In the genomic region with DNA sequence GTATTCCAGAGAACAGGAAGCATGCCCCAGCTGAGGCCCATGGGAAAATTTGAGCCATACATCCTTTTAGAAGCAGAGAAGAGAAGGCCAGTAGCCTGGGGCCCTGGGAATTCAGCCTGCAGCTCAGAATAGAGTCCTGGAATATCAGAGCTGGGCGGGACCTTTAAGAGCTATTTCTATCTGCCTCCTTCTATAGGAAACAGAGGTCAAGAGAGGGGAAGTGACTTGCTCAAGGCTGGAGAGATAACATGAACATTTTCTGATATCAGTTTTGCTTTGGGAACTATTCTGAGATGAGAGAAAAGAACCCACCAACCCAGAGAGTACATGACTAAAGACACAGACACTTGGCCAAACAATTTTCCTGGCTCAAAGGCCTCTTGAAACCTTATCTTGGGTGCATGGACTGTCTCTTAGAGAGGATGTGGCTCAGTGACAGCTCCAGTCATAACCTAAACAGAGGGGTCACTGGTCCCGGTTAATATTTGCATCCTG, we compare ENCODE assay signal across 17 cellular contexts. TPM values are rescaled to one million over a fixed set of nuclear protein-coding genes. Genes with fewer than 3 reads are reported as not detected.
DNase-seq lines count a peak whose midpoint lies in the region; ATAC-seq, FAIRE-seq and TF ChIP-seq lines count a peak whose summit lies in the region.
"Had no signal": no experiment of that assay in that cellular context is flagged by ENCODE, and none has a peak within 500 bp of the region (broad histone marks: within the 10 kb centered on the region; RNA-seq: fewer than 3 reads in every experiment).

No MANE protein-coding gene starts in this region.

- in situ Hi-C loops in GM23248 (cut with MboI) (no loop called here), K562 (cut with MboI) (no loop called here)

- POLR2A ChIA-PET in K562 (lab: Yijun Ruan, JAX), result interaction anchor here (1.1 to 2.0 kb wide), 2 partner anchors 9 to 15 kb away, joined by 3 to 8 read pairs; no protein-coding TSS in a partner anchor
- POLR2A ChIA-PET in T-cell (lab: Charles Lee), result no interaction called here
- POLR2A ChIA-PET in MCF 10A (lab: Yijun Ruan, JAX), result interaction anchor here (2.2 kb wide), 1 partner anchor 9 kb away, joined by 6 read pairs; no protein-coding TSS in a partner anchor

- H3K27ac ChIP-seq in GM23248, result peak overlapping the region; percentile 72; the same call in 1 of the 2 replicates
- H3K27ac ChIP-seq in K562 (ENCODE audit: extremely low read depth, low read depth, low read length), result no peak overlapping the region
- peak overlapping the region; percentile 72 for H3K27ac ChIP-seq in rectal smooth muscle tissue (ENCODE audit: low read depth, low read length)

- H3K4me1 Mint-ChIP-seq in T-cell (no peaks in the 10 kb centered on the region), MCF 10A (ENCODE audit: insufficient read depth, unreplicated experiment) (peaks cover 5% of the 10 kb centered on the region)
- H3K4me1 Mint-ChIP-seq: activated CD4-positive, alpha-beta T cell treated with anti-CD3 and anti-CD28 coated beads for 36 hours; stimulated activated naive CD8-positive, alpha-beta T cell treated with anti-CD3 and anti-CD28 coated beads, Interleukin-15, amount 100 ng/mL, for 72 hours; T-helper 17 cell had no signal

- H3K27ac Mint-ChIP-seq in T-cell (no peak overlapping the region), MCF 10A (ENCODE audit: low read depth, unreplicated experiment) (no peak overlapping the region)
- H3K27ac Mint-ChIP-seq: activated CD4-positive, alpha-beta T cell treated with anti-CD3 and anti-CD28 coated beads for 36 hours; stimulated activated naive CD8-positive, alpha-beta T cell treated with anti-CD3 and anti-CD28 coated beads, Interleukin-15, amount 100 ng/mL, for 72 hours; T-helper 17 cell had no signal

- FAIRE-seq in K562 (lab: Jason Lieb, UNC) (no peak), urothelium cell line (lab: Jason Lieb, UNC) (no peak)

- TF ChIP-seq CTCF in K562 (IDR thresholded peaks at IDR 0.05 in 2 of 3, conservative IDR thresholded peaks at IDR 0.05 in 1 of 3; ENCODE audit: insufficient read depth in 2 of 3, low read depth in 1 of 3, low read length in 3 of 3) (no peak), MCF 10A (IDR thresholded peaks at IDR 0.05; ENCODE audit: unreplicated experiment) (no peak)

- TF ChIP-seq EP300 in K562 (IDR thresholded peaks at IDR 0.05; ENCODE audit: low read length), result no peak

- 97 to 98% methylated on average over 2 of the region's 2 CpGs for WGBS in GM23248 (ENCODE audit: low coverage in 1 of 2, low lambda C conversion rate in 2 of 2, missing lambda C conversion rate in 2 of 2), 2 experiments
- WGBS in K562 (ENCODE audit: insufficient coverage, low coverage, missing lambda C conversion rate), result 0% methylated on average over 2 of the region's 2 CpGs

- ATAC-seq in K562 (no peak), HG03432 (IDR thresholded peaks at IDR 0.05; ENCODE audit: unreplicated experiment) (no peak), T-cell (replicated peaks in 1 of 4) (no peak)
- ATAC-seq: activated CD4-positive, alpha-beta T cell treated with anti-CD3 and anti-CD28 coated beads for 36 hours; HCT116; stimulated activated naive CD8-positive, alpha-beta T cell treated with anti-CD3 and anti-CD28 coated beads, Interleukin-15, amount 100 ng/mL, for 72 hours; T-helper 17 cell had no signal

- no peak overlapping the region for H3K4me3 Mint-ChIP-seq in T-cell
- no peak overlapping the region for H3K4me3 Mint-ChIP-seq in MCF 10A (ENCODE audit: unreplicated experiment)
- H3K4me3 Mint-ChIP-seq: activated CD4-positive, alpha-beta T cell treated with anti-CD3 and anti-CD28 coated beads for 36 hours; stimulated activated naive CD8-positive, alpha-beta T cell treated with anti-CD3 and anti-CD28 coated beads, Interleukin-15, amount 100 ng/mL, for 72 hours; T-helper 17 cell had no signal

- DNase-seq in GM23248, result no peak
- no peak for DNase-seq in K562 (ENCODE audit: extremely low read depth in 1 of 4, low spot score in 3 of 4)
- peak; percentile 36 for DNase-seq in iris pigment epithelial cell (ENCODE audit: low read depth)
- DNase-seq in urothelium cell line (ENCODE audit: low spot score), result no peak
- no peak for DNase-seq in T-cell
- no peak for DNase-seq in MCF 10A (ENCODE audit: unreplicated experiment)
- DNase-seq: activated CD4-positive, alpha-beta T cell treated with anti-CD3 and anti-CD28 coated beads for 36 hours; activated CD8-positive, alpha-beta memory T cell treated with anti-CD3 and anti-CD28 coated beads, Interleukin-2, amount 50 U/mL, for 48 hours; GDM1; KBM-7; NCI-H1092; stimulated activated naive CD8-positive, alpha-beta T cell treated with anti-CD3 and anti-CD28 coated beads, Interleukin-15, amount 100 ng/mL, for 72 hours; T-helper 17 cell had no signal

- H3K9me3 Mint-ChIP-seq in T-cell (peaks cover 6 to 17% (median 15%) of the 10 kb centered on the region in 3 donors), MCF 10A (ENCODE audit: unreplicated experiment) (peaks cover 25% of the 10 kb centered on the region)

- intact Hi-C loops in K562 (cut with micrococcal nuclease), result no loop called here
- intact Hi-C loops in MCF 10A (cut with micrococcal nuclease), result no loop called here

- no peak overlapping the region for H3K4me3 ChIP-seq in GM23248
- no peak overlapping the region for H3K4me3 ChIP-seq in K562
- no peak overlapping the region for H3K4me3 ChIP-seq in rectal smooth muscle tissue (ENCODE audit: low read length)

- peaks cover 59% of the 10 kb centered on the region for H3F3A ChIP-seq in GM23248 (ENCODE audit: insufficient read depth)

- H3K27me3 ChIP-seq in GM23248 (replicated peaks; ENCODE audit: insufficient read depth), result no peaks in the 10 kb centered on the region
- H3K27me3 ChIP-seq in K562 (ENCODE audit: control insufficient read depth in 2 of 2, insufficient read depth in 2 of 2, low read length in 2 of 2), result peaks cover 0 to 8% of the 10 kb centered on the region in 2 experiments; a peak in 1 of 5 replicates
- H3K27me3 ChIP-seq in rectal smooth muscle tissue (ENCODE audit: control insufficient read depth, insufficient read depth, low read length), result no peaks in the 10 kb centered on the region

- BruUV-seq in K562 (replicated peaks; lab: Mats Ljungman, UMichigan) (no TSS peak), MCF 10A (replicated peaks; lab: Mats Ljungman, UMichigan) (no TSS peak)

- H3K27me3 Mint-ChIP-seq in T-cell (peaks cover 32 to 63% of the 10 kb centered on the region in 2 donors), MCF 10A (ENCODE audit: insufficient read depth, unreplicated experiment) (no peaks in the 10 kb centered on the region)

- H3K9me3 ChIP-seq in GM23248 (ENCODE audit: low read depth), result no peaks in the 10 kb centered on the region
- H3K9me3 ChIP-seq in K562 (replicated peaks; ENCODE audit: control insufficient read depth, insufficient read depth, low read depth, low read length), result no peaks in the 10 kb centered on the region

- no peaks in the 10 kb centered on the region for H3K36me3 Mint-ChIP-seq in T-cell
- no peaks in the 10 kb centered on the region for H3K36me3 Mint-ChIP-seq in MCF 10A (ENCODE audit: insufficient read depth, unreplicated experiment)

- no peaks in the 10 kb centered on the region for H3K9me1 ChIP-seq in K562 (ENCODE audit: control insufficient read depth, insufficient read depth, low read length)

- TF ChIP-seq RAD21 in K562 (CRISPR knock-in tag; conservative IDR thresholded peaks at IDR 0.05 in 1 of 2, IDR thresholded peaks at IDR 0.05 in 1 of 2), result no peak

- H3K4me2 ChIP-seq in GM23248 (ENCODE audit: unreplicated experiment), result no peak overlapping the region
- no peak overlapping the region for H3K4me2 ChIP-seq in K562 (ENCODE audit: insufficient read depth, low read length)

- H2AFZ ChIP-seq in GM23248 (no peak overlapping the region), K562 (ENCODE audit: low read depth, low read length) (no peak overlapping the region)

- H3K36me3 ChIP-seq in GM23248 (ENCODE audit: low read depth) (peaks cover 2% of the 10 kb centered on the region; the same call in 1 of the 2 replicates), K562 (ENCODE audit: control insufficient read depth, insufficient read depth, low read length) (no peaks in the 10 kb centered on the region), rectal smooth muscle tissue (ENCODE audit: control insufficient read depth, insufficient read depth, low read length) (peaks cover 2% of the 10 kb centered on the region)

- CTCF ChIA-PET in K562 (lab: Yijun Ruan, JAX; ENCODE audit: low intra/inter-chr PET ratio), result no interaction called here
- CTCF ChIA-PET in T-cell (lab: Charles Lee), result no interaction called here
- CTCF ChIA-PET in MCF 10A (lab: Yijun Ruan, JAX), result interaction anchor here (0.8 to 1.3 kb wide), 3 partner anchors 9 to 15 kb away, joined by 3 to 4 read pairs (median 3); no protein-coding TSS in a partner anchor

- TF ChIP-seq POLR2A in K562 (conservative IDR thresholded peaks at IDR 0.05), result no peak

- peaks cover 43% of the 10 kb centered on the region for H3K4me1 ChIP-seq in GM23248 (ENCODE audit: insufficient read depth)
- H3K4me1 ChIP-seq in K562 (replicated peaks in 1 of 2; ENCODE audit: control insufficient read depth in 2 of 2, insufficient read depth in 2 of 2, low read length in 2 of 2), result no peaks in the 10 kb centered on the region; a peak in 1 of 5 replicates
- peaks cover 26% of the 10 kb centered on the region for H3K4me1 ChIP-seq in rectal smooth muscle tissue (ENCODE audit: control insufficient read depth, insufficient read depth, low read length)

- H3K9ac ChIP-seq in GM23248 (no peak overlapping the region), K562 (ENCODE audit: insufficient read depth in 1 of 2, low read depth in 2 of 2, low read length in 2 of 2) (no peak overlapping the region), rectal smooth muscle tissue (ENCODE audit: low read length) (no peak overlapping the region)

- no peaks in the 10 kb centered on the region for H3K9me2 ChIP-seq in GM23248 (ENCODE audit: insufficient read depth)

- no peaks in the 10 kb centered on the region for H3K79me2 ChIP-seq in GM23248 (ENCODE audit: insufficient read depth)
- no peaks in the 10 kb centered on the region for H3K79me2 ChIP-seq in K562 (ENCODE audit: control insufficient read depth, insufficient read depth, low read length)

- H4K20me1 ChIP-seq in GM23248 (ENCODE audit: insufficient read depth), result no peaks in the 10 kb centered on the region
- H4K20me1 ChIP-seq in K562 (replicated peaks; ENCODE audit: control insufficient read depth, insufficient read depth, low read length), result no peaks in the 10 kb centered on the region

RNA-seq across cellular contexts. Expression of a gene that starts 26.0 kb away (rescaled TPM):
- total RNA-seq in GM23248 (2014; rRNA removed; shearing (Covaris generic)), result 32.1 and 52.3 TPM in 2 replicates
- 32.8 and 37.3 TPM in 2 replicates for polyA plus RNA-seq in GM23248 (2016; fragmentation: Nextera tagmentation; extraction: Ambion mirVana)
- total RNA-seq in K562 (2011; cell fraction: chromatin; rRNA removed; ENCODE audit: low replicate concordance), result not detected in 2 replicates
- total RNA-seq in K562 (2011; cell fraction: nucleolus; rRNA removed), result 0.33 TPM in 1 of 2 replicates, not detected in the other
- total RNA-seq in K562 (2011; cell fraction: nucleoplasm; rRNA removed), result not detected in 2 replicates
- 0.16 TPM in 1 of 2 replicates, not detected in the other for total RNA-seq in K562 (2014; rRNA removed)
- 0.16 and 0.22 TPM in 2 replicates for total RNA-seq in K562 (2014; rRNA removed; fragmentation: Illumina TruSeq; extraction: Trizol)
- not detected in 2 replicates for total RNA-seq in K562 (2015; rRNA removed; fragmentation: Illumina TruSeq; extraction: Trizol)
- 0.13 and 0.22 TPM in 2 replicates for total RNA-seq in K562 (2021)
- polyA plus RNA-seq in K562 (2011; rRNA removed), result 0.22 and 0.24 TPM in 2 replicates
- 0.19 and 0.24 TPM in 2 replicates for polyA plus RNA-seq in K562 (2011; cell fraction: cytosol; rRNA removed)
- 0.14 TPM in 1 of 2 replicates, not detected in the other for polyA plus RNA-seq in K562 (2011; cell fraction: nucleus; rRNA removed)
- 0.09 and 1.6 TPM in 2 replicates for polyA plus RNA-seq in K562 (2012)
- 0.03 and 0.24 TPM in 2 replicates for polyA plus RNA-seq in K562 (2014; fragmentation: Illumina TruSeq; extraction: Trizol)
- under 1 TPM; 0.18 to 0.24 TPM for polyA plus RNA-seq in K562 (2014; fragmentation: Nextera tagmentation; extraction: Ambion mirVana)
- polyA plus RNA-seq in K562 (2014; rRNA removed), result not detected in 2 replicates
- polyA minus RNA-seq in K562 (2011; rRNA and poly(A)+ RNA removed), result 0.07 and 0.18 TPM in 2 replicates
- not detected in 2 replicates for polyA minus RNA-seq in K562 (2011; cell fraction: cytosol; rRNA and poly(A)+ RNA removed)
- not detected in 2 replicates for polyA minus RNA-seq in K562 (2011; cell fraction: nucleus; rRNA and poly(A)+ RNA removed)
- under 1 TPM in 1 of 5 donors, not detected in 4; 0.38 TPM for total RNA-seq in T-cell
- total RNA-seq in MCF 10A (2022), result not detected in 2 replicates
- total RNA-seq: activated CD4-positive, alpha-beta T cell treated with anti-CD3 and anti-CD28 coated beads for 36 hours; RPMI7951 had no signal

Comparison
In these comparisons a context has a peak if more than half of its experiments do, and no peak if none do; other contexts are left out.
1. RNA of a gene that starts 26.0 kb away (total RNA-seq): 32.1 to 52.3 TPM in GM23248; 0.13 to 0.33 TPM in K562, 0.38 TPM in T-cell and not detected in MCF 10A; every median in the first group is over 10 times any median in the second.
2. POLR2A ChIA-PET loops: an anchor here in K562 (1.1 to 2.0 kb wide) and MCF 10A (2.2 kb wide); none called in T-cell.